Comparison of ENCODE assay signal across 12 cellular contexts in the genomic region with DNA sequence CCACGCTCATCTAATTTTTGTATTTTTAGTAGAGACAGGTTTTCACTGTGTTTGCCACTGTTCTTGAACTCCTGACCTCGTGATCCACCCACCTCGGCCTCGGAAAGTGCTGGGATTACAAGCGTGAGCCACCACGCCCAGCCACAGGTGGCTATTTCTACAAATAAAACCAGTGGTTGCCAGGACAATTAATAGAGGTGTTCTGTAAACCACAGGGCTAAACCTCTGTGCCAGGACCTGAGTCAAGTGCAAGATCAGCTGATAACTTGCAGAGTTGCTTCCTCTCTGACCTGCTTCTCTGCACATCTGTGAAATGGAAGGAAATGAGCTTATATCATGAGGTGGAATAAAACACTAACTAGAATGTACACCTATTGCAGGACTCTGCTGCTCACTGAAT.
DNase-seq lines count a peak whose midpoint lies in the region; FAIRE-seq and TF ChIP-seq lines count a peak whose summit lies in the region.
"Had no signal": no experiment of that assay in that cellular context is flagged by ENCODE, and none has a peak within 500 bp of the region (broad histone marks: within the 10 kb centered on the region; RNA-seq: fewer than 3 reads in every experiment).

No MANE protein-coding gene starts in this region.

- H3K9me3 ChIP-seq in Karpas-422 (ENCODE audit: low read length): no peaks in the 10 kb centered on the region
- H3K9me3 ChIP-seq: SJCRH30 had no signal

- no peak overlapping the region for H3K4me3 ChIP-seq in Karpas-422 (ENCODE audit: low read length)
- H3K4me3 ChIP-seq: SJCRH30 had no signal

- H3K36me3 Mint-ChIP-seq in activated T-cell treated with anti-CD3 and anti-CD28 coated beads, Interleukin-2, amount 50 U/mL, for 24 hours (ENCODE audit: low read depth): no peaks in the 10 kb centered on the region

- H3K4me2 ChIP-seq in Karpas-422 (ENCODE audit: low read depth, low read length, poor library complexity, severe bottlenecking): peak overlapping the region; percentile 2

- H3K36me3 ChIP-seq in Karpas-422 (ENCODE audit: insufficient read depth, low read length): no peaks in the 10 kb centered on the region
- H3K36me3 ChIP-seq: SJCRH30 had no signal

- no peak overlapping the region for H3K9ac ChIP-seq in Karpas-422 (ENCODE audit: low read length)

- H3K4me1 ChIP-seq in Karpas-422 (ENCODE audit: low read length): peaks cover 26% of the 10 kb centered on the region

- H4K20me1 ChIP-seq in Karpas-422 (ENCODE audit: insufficient read depth, low read depth, low read length): no peaks in the 10 kb centered on the region

- H3K27ac Mint-ChIP-seq in activated T-cell treated with anti-CD3 and anti-CD28 coated beads, Interleukin-2, amount 50 U/mL, for 24 hours: peak overlapping the region; percentile 35
- H3K27ac Mint-ChIP-seq: stimulated activated naive CD8-positive, alpha-beta T cell treated with anti-CD3 and anti-CD28 coated beads, Interleukin-15, Interleukin-2, amounts not matched to agents 100 ng/mL and 50 ng/mL, for 24 hours had no signal

- no peaks in the 10 kb centered on the region for H3K9me2 ChIP-seq in Karpas-422 (replicated peaks; ENCODE audit: insufficient read depth, low read length)

- no peak for FAIRE-seq in D721Med (lab: Jason Lieb, UNC)

- H3K4me1 Mint-ChIP-seq in activated T-cell treated with anti-CD3 and anti-CD28 coated beads, Interleukin-2, amount 50 U/mL, for 24 hours (ENCODE audit: low read depth): peaks cover 44% of the 10 kb centered on the region

- H3K79me2 ChIP-seq in Karpas-422 (ENCODE audit: low read length): no peaks in the 10 kb centered on the region

- no peak overlapping the region for H3K27ac ChIP-seq in Karpas-422 (ENCODE audit: low read length)
- H3K27ac ChIP-seq: SJCRH30 had no signal

- TF ChIP-seq CTCF in D721Med (IDR thresholded peaks at IDR 0.05; ENCODE audit: insufficient read depth, missing control alignments): no peak

- no peak overlapping the region for H3K4me3 Mint-ChIP-seq in activated T-cell treated with anti-CD3 and anti-CD28 coated beads, Interleukin-2, amount 50 U/mL, for 24 hours
- H3K4me3 Mint-ChIP-seq: stimulated activated naive CD8-positive, alpha-beta T cell treated with anti-CD3 and anti-CD28 coated beads, Interleukin-15, Interleukin-2, amounts not matched to agents 100 ng/mL and 50 ng/mL, for 24 hours had no signal

- H3K27me3 Mint-ChIP-seq in activated T-cell treated with anti-CD3 and anti-CD28 coated beads, Interleukin-2, amount 50 U/mL, for 24 hours: no peaks in the 10 kb centered on the region
- H3K27me3 Mint-ChIP-seq: stimulated activated naive CD8-positive, alpha-beta T cell treated with anti-CD3 and anti-CD28 coated beads, Interleukin-15, Interleukin-2, amounts not matched to agents 100 ng/mL and 50 ng/mL, for 24 hours had no signal

- DNase-seq in activated CD4-positive, alpha-beta T cell treated with anti-CD3 and anti-CD28 coated beads for 48 hours: peak; percentile 13
- no peak for DNase-seq in activated CD4-positive, alpha-beta T cell treated with anti-CD3 and anti-CD28 coated beads for 1 hour
- DNase-seq in Karpas-422 (peak; percentile 51), islet precursor cell (no peak), D721Med (ENCODE audit: insufficient read length, low spot score) (no peak)
- DNase-seq in activated T-cell treated with anti-CD3 and anti-CD28 coated beads, Interleukin-2, amount 50 U/mL, for 24 hours: no peak
- peak; percentile 1 for DNase-seq in stimulated activated CD8-positive, alpha-beta memory T cell treated with anti-CD3 and anti-CD28 coated beads, Interleukin-4, amount 100 ng/mL, for 24 hours (ENCODE audit: low read depth)
- no peak for DNase-seq in activated naive CD4-positive, alpha-beta T cell (lab: John Stamatoyannopoulos, UW)
- DNase-seq: AML-193, hippocampal formation, SJCRH30 had no signal

- no peak overlapping the region for H2AFZ ChIP-seq in Karpas-422 (ENCODE audit: low read length)

- H3K27me3 ChIP-seq in Karpas-422 (ENCODE audit: low read length): no peaks in the 10 kb centered on the region
- H3K27me3 ChIP-seq: SJCRH30 had no signal

- H3K9me3 Mint-ChIP-seq in activated T-cell treated with anti-CD3 and anti-CD28 coated beads, Interleukin-2, amount 50 U/mL, for 24 hours: no peaks in the 10 kb centered on the region
- H3K9me3 Mint-ChIP-seq: stimulated activated naive CD8-positive, alpha-beta T cell treated with anti-CD3 and anti-CD28 coated beads, Interleukin-15, Interleukin-2, amounts not matched to agents 100 ng/mL and 50 ng/mL, for 24 hours had no signal

Comparison
In these comparisons a context has a peak if more than half of its experiments do, and no peak if none do; other contexts are left out.
1. DNase-seq: peak in activated CD4-positive, alpha-beta T cell treated with anti-CD3 and anti-CD28 coated beads for 48 hours (single experiment), Karpas-422 (single experiment) and stimulated activated CD8-positive, alpha-beta memory T cell treated with anti-CD3 and anti-CD28 coated beads, Interleukin-4, amount 100 ng/mL, for 24 hours (single experiment); none in activated CD4-positive, alpha-beta T cell treated with anti-CD3 and anti-CD28 coated beads for 1 hour (single experiment), activated T-cell treated with anti-CD3 and anti-CD28 coated beads, Interleukin-2, amount 50 U/mL, for 24 hours (single experiment), islet precursor cell (single experiment), D721Med (single experiment) and activated naive CD4-positive, alpha-beta T cell (0 of 4).